ENCODE assay signal across 1 cellular context in genomic region chr18:9806905-9807304, GRCh38.
TF ChIP-seq lines count a peak whose summit lies in the region.

No MANE protein-coding gene starts in this region.

TF ChIP-seq in HepG2, 621 proteins besides CTCF, POLR2A, EP300 and RAD21 (continued from another document and continues in another):
- TF ChIP-seq PBX2 (CRISPR knock-in tag; IDR thresholded peaks at IDR 0.05) (no peak), PCBP2 (optimal IDR thresholded peaks at IDR 0.05; ENCODE audit: low read depth, low read length, poor library complexity, severe bottlenecking) (no peak), HDAC1 (CRISPR knock-in tag; IDR thresholded peaks at IDR 0.05) (peak; percentile 69), LRRFIP1 (CRISPR knock-in tag; conservative IDR thresholded peaks at IDR 0.05) (no peak), ATF5 (CRISPR knock-in tag; IDR thresholded peaks at IDR 0.05; ENCODE audit: low read depth) (no peak), FOXO1 (CRISPR knock-in tag; IDR thresholded peaks at IDR 0.05) (peak; percentile 63; the same call in 1 of the 2 replicates), ZNF432 (CRISPR knock-in tag; IDR thresholded peaks at IDR 0.05; ENCODE audit: borderline replicate concordance) (no peak), GZF1 (CRISPR knock-in tag; IDR thresholded peaks at IDR 0.05) (no peak), GABPB1 (CRISPR knock-in tag; IDR thresholded peaks at IDR 0.05) (peak; percentile 27; the same call in 1 of the 2 replicates), ZMAT5 (CRISPR knock-in tag; IDR thresholded peaks at IDR 0.05; ENCODE audit: borderline replicate concordance, low read depth) (no peak), SAP130 (CRISPR knock-in tag; IDR thresholded peaks at IDR 0.05; ENCODE audit: low read depth) (peak; percentile 62; the same call in 1 of the 2 replicates), ERF (CRISPR knock-in tag; IDR thresholded peaks at IDR 0.05) (peak; percentile 49; the same call in 1 of the 2 replicates), THAP7 (CRISPR knock-in tag; IDR thresholded peaks at IDR 0.05) (no peak), HNRNPL (IDR thresholded peaks at IDR 0.05; ENCODE audit: low read depth, low read length) (peak; percentile 64; the same call in 1 of the 2 replicates), PREB (CRISPR knock-in tag; IDR thresholded peaks at IDR 0.05) (no peak), ZFP36L1 (CRISPR knock-in tag; IDR thresholded peaks at IDR 0.05) (no peak), DRAP1 (CRISPR knock-in tag; IDR thresholded peaks at IDR 0.05) (no peak), GATA4 (IDR thresholded peaks at IDR 0.05; ENCODE audit: borderline replicate concordance, low read depth) (no peak), PTBP1 (IDR thresholded peaks at IDR 0.05; ENCODE audit: low read depth, low read length, poor library complexity, severe bottlenecking) (no peak), HOXA5 (CRISPR knock-in tag; IDR thresholded peaks at IDR 0.05) (no peak), SP5 (CRISPR knock-in tag; IDR thresholded peaks at IDR 0.05; ENCODE audit: borderline replicate concordance, low read depth) (no peak), ZBTB42 (CRISPR knock-in tag; IDR thresholded peaks at IDR 0.05) (no peak), KDM2A (CRISPR knock-in tag; IDR thresholded peaks at IDR 0.05; ENCODE audit: borderline replicate concordance, low read depth) (0 out of 2 replicates have a peak, but pooled peaks have one; percentile 62), ZNF552 (CRISPR knock-in tag; IDR thresholded peaks at IDR 0.05; ENCODE audit: borderline replicate concordance) (no peak), SRSF4 (IDR thresholded peaks at IDR 0.05; ENCODE audit: low read depth, low read length, poor library complexity, severe bottlenecking) (no peak), ZNF44 (CRISPR knock-in tag; IDR thresholded peaks at IDR 0.05) (no peak), ZNF543 (CRISPR knock-in tag; IDR thresholded peaks at IDR 0.05) (no peak), GFI1 (CRISPR knock-in tag; IDR thresholded peaks at IDR 0.05; ENCODE audit: borderline replicate concordance) (no peak), ZNF124 (CRISPR knock-in tag; IDR thresholded peaks at IDR 0.05) (0 out of 2 replicates have a peak, but pooled peaks have one; percentile 45), MAFG (CRISPR knock-in tag; IDR thresholded peaks at IDR 0.05) (no peak), RCOR2 (CRISPR knock-in tag; IDR thresholded peaks at IDR 0.05) (peak; percentile 25; the same call in 1 of the 2 replicates), JARID2 (CRISPR knock-in tag; IDR thresholded peaks at IDR 0.05; ENCODE audit: insufficient replicate concordance) (no peak), ZBTB1 (CRISPR knock-in tag; IDR thresholded peaks at IDR 0.05; ENCODE audit: borderline replicate concordance) (no peak), PPARG (CRISPR knock-in tag; conservative IDR thresholded peaks at IDR 0.05) (no peak), CHD2 (IDR thresholded peaks at IDR 0.05; ENCODE audit: low read depth, low read length) (no peak), ISL2 (CRISPR knock-in tag; IDR thresholded peaks at IDR 0.05) (peak; percentile 61; the same call in 1 of the 2 replicates), TFDP2 (CRISPR knock-in tag; IDR thresholded peaks at IDR 0.05) (no peak), ZNF3 (CRISPR knock-in tag; IDR thresholded peaks at IDR 0.05) (no peak), IRF2 (CRISPR knock-in tag; IDR thresholded peaks at IDR 0.05) (0 out of 2 replicates have a peak, but pooled peaks have one; percentile 33), ZNF501 (CRISPR knock-in tag; IDR thresholded peaks at IDR 0.05) (peak; percentile 50; the same call in 1 of the 2 replicates), DR1 (CRISPR knock-in tag; IDR thresholded peaks at IDR 0.05) (no peak), PATZ1 (CRISPR knock-in tag; IDR thresholded peaks at IDR 0.05) (peak; percentile 64), CBX5 (CRISPR knock-in tag; IDR thresholded peaks at IDR 0.05; ENCODE audit: borderline replicate concordance) (peak; percentile 65; the same call in 1 of the 2 replicates), ZNF451 (CRISPR knock-in tag; IDR thresholded peaks at IDR 0.05) (0 out of 2 replicates have a peak, but pooled peaks have one; percentile 65), TFE3 (CRISPR knock-in tag; IDR thresholded peaks at IDR 0.05) (0 out of 2 replicates have a peak, but pooled peaks have one; percentile 27), YY1 (IDR thresholded peaks at IDR 0.05; ENCODE audit: insufficient read depth, insufficient replicate concordance, low read depth, low read length) (no peak), PAX8 (CRISPR knock-in tag; IDR thresholded peaks at IDR 0.05; ENCODE audit: borderline replicate concordance) (no peak), PCBP1 (IDR thresholded peaks at IDR 0.05; ENCODE audit: borderline replicate concordance, low read depth, low read length) (no peak), MYC (CRISPR knock-in tag; IDR thresholded peaks at IDR 0.05; ENCODE audit: borderline replicate concordance) (peak; percentile 55; the same call in 1 of the 2 replicates), ZNF589 (CRISPR knock-in tag; conservative IDR thresholded peaks at IDR 0.05) (no peak), HCFC1 (IDR thresholded peaks at IDR 0.05; ENCODE audit: low read depth, low read length) (no peak), ZBTB8A (CRISPR knock-in tag; IDR thresholded peaks at IDR 0.05; ENCODE audit: borderline replicate concordance, low read depth) (no peak), ZNF430 (CRISPR knock-in tag; IDR thresholded peaks at IDR 0.05) (no peak), ZSCAN31 (CRISPR knock-in tag; IDR thresholded peaks at IDR 0.05; ENCODE audit: low read depth) (0 out of 2 replicates have a peak, but pooled peaks have one; percentile 45), HNRNPK (IDR thresholded peaks at IDR 0.05; ENCODE audit: low read depth, low read length, poor library complexity, severe bottlenecking) (no peak), NR2C2 (CRISPR knock-in tag; IDR thresholded peaks at IDR 0.05; ENCODE audit: borderline replicate concordance) (no peak), ZC3H13 (CRISPR knock-in tag; IDR thresholded peaks at IDR 0.05) (no peak), FOXP1 (IDR thresholded peaks at IDR 0.05) (no peak), FOXP1 (CRISPR knock-in tag; IDR thresholded peaks at IDR 0.05) (peak; percentile 26; the same call in 1 of the 2 replicates), TFAP4 (IDR thresholded peaks at IDR 0.05; ENCODE audit: borderline replicate concordance, low read depth) (peak; percentile 10; the same call in 1 of the 2 replicates), ZNF788 (CRISPR knock-in tag; IDR thresholded peaks at IDR 0.05; ENCODE audit: borderline replicate concordance) (peak; percentile 77; the same call in 1 of the 2 replicates), ZNF30 (CRISPR knock-in tag; IDR thresholded peaks at IDR 0.05) (no peak), MBD4 (IDR thresholded peaks at IDR 0.05; ENCODE audit: borderline replicate concordance, low read length) (no peak), ZSCAN12 (CRISPR knock-in tag; IDR thresholded peaks at IDR 0.05) (no peak), SIX4 (CRISPR knock-in tag; IDR thresholded peaks at IDR 0.05) (peak; percentile 43; the same call in 1 of the 2 replicates)
